ENCODE assay signal across 20 cellular contexts in genomic region chr21:42758721-42759593, GRCh38.
"Had no signal": no experiment of that assay in that cellular context is flagged by ENCODE, and none has a peak within 500 bp of the region (broad histone marks: within the 10 kb centered on the region; RNA-seq: fewer than 3 reads in every experiment).

No MANE protein-coding gene starts in this region.

- H3K4me3 ChIP-seq: gastrocnemius medialis, heart right ventricle, left lung, pancreas, sigmoid colon, SK-N-MC, tibial artery had no signal

- H3K4me3 Mint-ChIP-seq: activated B cell treated with CpG ODN at 0.5 μM for 24 hours; activated CD8-positive, alpha-beta T cell treated with anti-CD3 and anti-CD28 coated beads for 36 hours; activated T-cell treated with anti-CD3 and anti-CD28 coated beads, Interleukin-2, amount 50 U/mL, for 24 hours; naive B cell; T-cell had no signal

- H3K4me1 Mint-ChIP-seq: activated B cell treated with CpG ODN at 0.5 μM for 24 hours had no signal

- H3K27me3 Mint-ChIP-seq: activated B cell treated with CpG ODN at 0.5 μM for 24 hours; activated CD8-positive, alpha-beta T cell treated with anti-CD3 and anti-CD28 coated beads for 36 hours; activated T-cell treated with anti-CD3 and anti-CD28 coated beads, Interleukin-2, amount 50 U/mL, for 24 hours; naive B cell; T-cell had no signal

- H3K27ac ChIP-seq: gastrocnemius medialis, heart right ventricle, left lung, pancreas, sigmoid colon, SK-N-MC, tibial artery had no signal

- ATAC-seq: activated CD8-positive, alpha-beta T cell treated with anti-CD3 and anti-CD28 coated beads for 36 hours; esophagus mucosa; gastrocnemius medialis; heart right ventricle; left lung; pancreas; stimulated activated naive CD8-positive, alpha-beta T cell treated with anti-CD3 and anti-CD28 coated beads, Interleukin-15, Interleukin-2, amounts not matched to agents 100 U/mL and 50 U/mL, for 24 hours; T-cell had no signal

- DNase-seq: activated B cell treated with CpG ODN at 0.5 μM for 24 hours; activated CD4-positive, alpha-beta T cell treated with anti-CD3 and anti-CD28 coated beads for 4 hours; activated CD8-positive, alpha-beta T cell treated with anti-CD3 and anti-CD28 coated beads for 36 hours; activated effector memory CD4-positive, alpha-beta T cell treated with Interleukin-2 at 50 U/mL for 16 hours; activated naive CD4-positive, alpha-beta T cell treated with anti-CD3 and anti-CD28 coated beads, Interleukin-2, amount 50 U/mL, for 16 hours; activated T-cell treated with anti-CD3 and anti-CD28 coated beads, Interleukin-2, amount 50 U/mL, for 24 hours; effector CD8-positive, alpha-beta T cell; gastrocnemius medialis; heart right ventricle; naive B cell; sigmoid colon; stimulated activated naive CD8-positive, alpha-beta T cell treated with anti-CD3 and anti-CD28 coated beads, Interleukin-15, Interleukin-2, amounts not matched to agents 100 U/mL and 50 U/mL, for 24 hours; T-cell; T1000; tibial artery had no signal

- H3K36me3 Mint-ChIP-seq: naive B cell had no signal

- H3K36me3 ChIP-seq: gastrocnemius medialis, left lung, pancreas had no signal

- FAIRE-seq: astrocyte, pancreas had no signal

- H3K9me3 Mint-ChIP-seq: activated B cell treated with CpG ODN at 0.5 μM for 24 hours; activated CD8-positive, alpha-beta T cell treated with anti-CD3 and anti-CD28 coated beads for 36 hours; activated T-cell treated with anti-CD3 and anti-CD28 coated beads, Interleukin-2, amount 50 U/mL, for 24 hours; naive B cell; T-cell had no signal

- H3K27me3 ChIP-seq: gastrocnemius medialis, left lung, pancreas, sigmoid colon had no signal

- H3K9me3 ChIP-seq: gastrocnemius medialis, heart right ventricle, left lung, pancreas, sigmoid colon, tibial artery had no signal

- H3K27ac Mint-ChIP-seq: activated B cell treated with CpG ODN at 0.5 μM for 24 hours; activated T-cell treated with anti-CD3 and anti-CD28 coated beads, Interleukin-2, amount 50 U/mL, for 24 hours had no signal

- H3K4me1 ChIP-seq: gastrocnemius medialis, heart right ventricle, left lung, pancreas, sigmoid colon, tibial artery had no signal
